In the genomic region with DNA sequence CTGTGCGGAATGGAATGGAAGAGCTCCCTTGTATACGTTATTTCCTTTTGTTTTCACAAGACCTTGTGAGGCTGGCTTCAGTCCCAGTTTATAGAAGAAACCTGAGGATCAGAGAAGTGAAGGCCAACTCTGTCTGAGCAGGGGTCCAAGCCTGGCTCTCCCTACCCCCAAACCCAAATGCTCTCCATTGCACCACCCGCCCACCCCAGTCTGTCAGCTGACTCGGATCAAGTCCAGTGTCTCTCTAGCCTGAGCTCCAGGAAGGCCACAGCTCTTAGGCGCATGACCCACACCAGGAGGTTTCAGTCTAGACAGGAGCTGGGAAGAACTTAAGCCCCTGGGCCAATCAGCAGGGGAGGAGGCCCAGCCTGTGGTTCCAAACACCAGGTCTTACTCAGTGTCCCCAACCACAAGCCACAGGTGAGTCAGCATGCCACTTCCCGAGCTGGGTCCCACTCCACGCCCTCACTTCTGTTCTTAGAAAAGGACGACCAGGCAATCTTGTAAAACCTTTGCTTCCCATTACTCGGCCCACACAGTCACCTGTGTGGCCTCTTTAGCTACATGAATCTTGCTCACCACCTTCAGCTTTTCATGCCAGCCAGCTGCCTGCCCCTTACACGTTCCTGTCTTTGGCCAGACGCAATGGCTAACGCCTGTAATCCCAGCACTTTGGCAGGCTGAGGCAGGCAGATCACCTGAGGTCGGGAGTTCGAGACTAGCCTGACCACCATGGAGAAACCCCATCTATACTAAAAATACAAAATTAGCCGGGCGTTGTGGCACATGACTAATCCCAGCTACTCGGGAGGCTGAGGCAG, we compare ENCODE assay signal across 8 cellular contexts. TPM values are rescaled to one million over a fixed set of nuclear protein-coding genes. Genes with fewer than 3 reads are reported as not detected.
A peak's percentile ranks its signal among the peaks of the same experiment; 100 is the strongest.
DNase-seq lines count a peak whose midpoint lies in the region; ATAC-seq and TF ChIP-seq lines count a peak whose summit lies in the region.

No MANE protein-coding gene starts in this region.

- DNase-seq in activated gamma-delta T cell treated with Interleukin-2 at 50 U/mL for 16 hours (peak; percentile 88), activated gamma-delta T cell (lab: John Stamatoyannopoulos, UW) (no peak), dermis blood vessel endothelial cell (peak; percentile 76), pons (ENCODE audit: low spot score) (peak; percentile 62), upper lobe of right lung (peak; percentile 86), NAMALWA (ENCODE audit: low spot score) (no peak)
- DNase-seq in activated CD4-positive, alpha-beta T cell treated with anti-CD3 and anti-CD28 coated beads, Interleukin-2, amount 10 ng/mL, durations not matched to agents 7 days and 5 days: peak; percentile 88

- TF ChIP-seq CTCF in upper lobe of right lung (IDR thresholded peaks at IDR 0.05): no peak

- no peak overlapping the region for H3K4me3 ChIP-seq in upper lobe of right lung

- peaks cover 79% of the 10 kb centered on the region for H3K4me1 ChIP-seq in upper lobe of right lung

- peak overlapping the region; percentile 95 for H3K27ac Mint-ChIP-seq in activated CD4-positive, alpha-beta T cell treated with anti-CD3 and anti-CD28 coated beads, Interleukin-2, amount 10 ng/mL, durations not matched to agents 7 days and 5 days

- peaks cover 86% of the 10 kb centered on the region for H3K4me1 Mint-ChIP-seq in activated CD4-positive, alpha-beta T cell treated with anti-CD3 and anti-CD28 coated beads, Interleukin-2, amount 10 ng/mL, durations not matched to agents 7 days and 5 days

- H3K27me3 ChIP-seq in upper lobe of right lung: no peaks in the 10 kb centered on the region

- peak overlapping the region; percentile 97 for H3K27ac ChIP-seq in upper lobe of right lung

- ATAC-seq in upper lobe of right lung: peak; percentile 74

- peaks cover 1% of the 10 kb centered on the region for H3K36me3 ChIP-seq in upper lobe of right lung

- POLR2A ChIA-PET in activated CD4-positive, alpha-beta T cell treated with anti-CD3 and anti-CD28 coated beads, Interleukin-2, amount 10 ng/mL, durations not matched to agents 7 days and 5 days (lab: Charles Lee): interaction anchor here (0.9 to 1.0 kb wide), 2 partner anchors 31 to 69 kb away, joined by 3 to 4 read pairs; a partner anchor contains a TSS

- TF ChIP-seq RAD21 in Ishikawa (IDR thresholded peaks at IDR 0.05; ENCODE audit: low read depth): no peak

- H3K4me3 Mint-ChIP-seq in activated CD4-positive, alpha-beta T cell treated with anti-CD3 and anti-CD28 coated beads, Interleukin-2, amount 10 ng/mL, durations not matched to agents 7 days and 5 days: peak overlapping the region; percentile 59

- no peaks in the 10 kb centered on the region for H3K9me3 Mint-ChIP-seq in activated CD4-positive, alpha-beta T cell treated with anti-CD3 and anti-CD28 coated beads, Interleukin-2, amount 10 ng/mL, durations not matched to agents 7 days and 5 days

- no peaks in the 10 kb centered on the region for H3K9me3 ChIP-seq in upper lobe of right lung

- H3K27me3 Mint-ChIP-seq in activated CD4-positive, alpha-beta T cell treated with anti-CD3 and anti-CD28 coated beads, Interleukin-2, amount 10 ng/mL, durations not matched to agents 7 days and 5 days: no peaks in the 10 kb centered on the region

- no peak for TF ChIP-seq EP300 in Ishikawa (IDR thresholded peaks at IDR 0.05; ENCODE audit: borderline replicate concordance)

- CTCF ChIA-PET in activated CD4-positive, alpha-beta T cell treated with anti-CD3 and anti-CD28 coated beads, Interleukin-2, amount 10 ng/mL, durations not matched to agents 7 days and 5 days (lab: Charles Lee): interaction anchor here (0.9 to 3.9 kb wide), 12 partner anchors 9 to 117 kb away, joined by 3 to 29 read pairs (median 3); a partner anchor contains a TSS

- intact Hi-C loops in upper lobe of right lung (cut with DNase I): no loop called here

- peaks cover 3% of the 10 kb centered on the region for H3K36me3 Mint-ChIP-seq in activated CD4-positive, alpha-beta T cell treated with anti-CD3 and anti-CD28 coated beads, Interleukin-2, amount 10 ng/mL, durations not matched to agents 7 days and 5 days (ENCODE audit: low read depth)

TF ChIP-seq in Ishikawa, 13 proteins besides CTCF, POLR2A, EP300 and RAD21:
- TF ChIP-seq CREB1 (IDR thresholded peaks at IDR 0.05; ENCODE audit: low read depth): no peak
- no peak for TF ChIP-seq TEAD4 (IDR thresholded peaks at IDR 0.05)
- no peak for TF ChIP-seq EGR1 (IDR thresholded peaks at IDR 0.05)
- no peak for TF ChIP-seq CEBPB (IDR thresholded peaks at IDR 0.05)
- TF ChIP-seq TCF12 (IDR thresholded peaks at IDR 0.05; ENCODE audit: low read depth): peak; percentile 47; the same call in 1 of the 2 replicates
- TF ChIP-seq, protein P1, sequence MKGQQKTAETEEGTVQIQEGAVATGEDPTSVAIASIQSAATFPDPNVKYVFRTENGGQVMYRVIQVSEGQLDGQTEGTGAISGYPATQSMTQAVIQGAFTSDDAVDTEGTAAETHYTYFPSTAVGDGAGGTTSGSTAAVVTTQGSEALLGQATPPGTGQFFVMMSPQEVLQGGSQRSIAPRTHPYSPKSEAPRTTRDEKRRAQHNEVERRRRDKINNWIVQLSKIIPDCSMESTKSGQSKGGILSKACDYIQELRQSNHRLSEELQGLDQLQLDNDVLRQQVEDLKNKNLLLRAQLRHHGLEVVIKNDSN (IDR thresholded peaks at IDR 0.05): 0 out of 2 replicates have a peak, but pooled peaks have one; percentile 10
TF ChIP-seq in Ishikawa: peak in this region for 2.

RNA-seq across cellular contexts. Expression of a gene that starts 27.8 kb away (rescaled TPM):
- total RNA-seq in activated CD4-positive, alpha-beta T cell treated with anti-CD3 and anti-CD28 coated beads, Interleukin-2, amount 10 ng/mL, durations not matched to agents 7 days and 5 days: 1 to 10 TPM; 7.4 to 9.3 TPM
- total RNA-seq in dermis blood vessel endothelial cell: 41.0 and 46.5 TPM in 2 replicates
- total RNA-seq in upper lobe of right lung: 36.1 TPM

RNA-seq across cellular contexts. Expression of a gene that starts 30.2 kb away (rescaled TPM):
- 100 to 1,000 TPM; 124 to 132 TPM for total RNA-seq in activated CD4-positive, alpha-beta T cell treated with anti-CD3 and anti-CD28 coated beads, Interleukin-2, amount 10 ng/mL, durations not matched to agents 7 days and 5 days
- total RNA-seq in dermis blood vessel endothelial cell: 75.6 and 102 TPM in 2 replicates
- 57.6 TPM for total RNA-seq in upper lobe of right lung

RNA-seq across cellular contexts. Expression of a gene that starts 44.1 kb away (rescaled TPM):
- total RNA-seq in activated CD4-positive, alpha-beta T cell treated with anti-CD3 and anti-CD28 coated beads, Interleukin-2, amount 10 ng/mL, durations not matched to agents 7 days and 5 days: 10 to 100 TPM; 12.3 to 15.3 TPM
- total RNA-seq in dermis blood vessel endothelial cell (2.7 and 3.6 TPM in 2 replicates), upper lobe of right lung (8.4 TPM)

RNA-seq across cellular contexts. Expression of a gene that starts 57.1 kb away (rescaled TPM):
- total RNA-seq in activated CD4-positive, alpha-beta T cell treated with anti-CD3 and anti-CD28 coated beads, Interleukin-2, amount 10 ng/mL, durations not matched to agents 7 days and 5 days: under 1 TPM; 0.73 to 0.97 TPM
- total RNA-seq in dermis blood vessel endothelial cell: 0.34 TPM in 1 of 2 replicates, not detected in the other
- total RNA-seq in upper lobe of right lung: 3.1 TPM

Comparison
In these comparisons a context has a peak if more than half of its experiments do, and no peak if none do; other contexts are left out.
1. DNase-seq: peak in activated gamma-delta T cell treated with Interleukin-2 at 50 U/mL for 16 hours (single experiment), activated CD4-positive, alpha-beta T cell treated with anti-CD3 and anti-CD28 coated beads, Interleukin-2, amount 10 ng/mL, durations not matched to agents 7 days and 5 days (single experiment), dermis blood vessel endothelial cell (single experiment), pons (single experiment) and upper lobe of right lung (single experiment); none in activated gamma-delta T cell (single experiment) and NAMALWA (single experiment).